Comparison of ENCODE assay signal across 10 cellular contexts in genomic region chr5:125043781-125044391, GRCh38.
DNase-seq lines count a peak whose midpoint lies in the region; ATAC-seq and TF ChIP-seq lines count a peak whose summit lies in the region.
"Had no signal": no experiment of that assay in that cellular context is flagged by ENCODE, and none has a peak within 500 bp of the region (broad histone marks: within the 10 kb centered on the region; RNA-seq: fewer than 3 reads in every experiment).

No MANE protein-coding gene starts in this region.

- TF ChIP-seq CTCF in HEK293 (tag by site-specific recombination; IDR thresholded peaks at IDR 0.05) (no peak), Panc1 (IDR thresholded peaks at IDR 0.05) (no peak), gastroesophageal sphincter (IDR thresholded peaks at IDR 0.05) (no peak)

- no peak for TF ChIP-seq EP300 in gastroesophageal sphincter (IDR thresholded peaks at IDR 0.05)

- no peak for TF ChIP-seq POLR2A in gastroesophageal sphincter (IDR thresholded peaks at IDR 0.05)

- no TSS peak for BruUV-seq in Panc1 (replicated peaks; lab: Mats Ljungman, UMichigan)

- ATAC-seq in Panc1 (peak; percentile 85), gastroesophageal sphincter (peak; percentile 57), sciatic nerve (peak; percentile 52), GM18511 (IDR thresholded peaks at IDR 0.05; ENCODE audit: unreplicated experiment) (no peak), GM21526 (IDR thresholded peaks at IDR 0.05; ENCODE audit: low FRiP score, unreplicated experiment) (no peak)

- DNase-seq in Panc1 (ENCODE audit: low read depth, low spot score) (no peak), sciatic nerve (ENCODE audit: low spot score) (no peak), hepatic stellate cell (ENCODE audit: low spot score) (no peak)
- no peak for DNase-seq in stimulated activated naive CD4-positive, alpha-beta T cell treated with Interleukin-2 at 50 U/mL for 16 hours (lab: John Stamatoyannopoulos, UW)
- DNase-seq: colonic mucosa; stimulated activated CD4-positive, alpha-beta T cell treated with anti-CD3 and anti-CD28 coated beads, Interleukin-2, amount 100 ng/mL, for 48 hours had no signal

- in situ Hi-C loops in Panc1 (cut with HindIII; ENCODE audit: low pct_unique_long_range_greater_than_20kb, low sequenced_read_pairs) = no loop called here

- H3K36me3 ChIP-seq in HEK293 (ENCODE audit: control insufficient read depth in 2 of 2, insufficient read depth in 1 of 2, low read length in 2 of 2) (no peaks in the 10 kb centered on the region), Panc1 (ENCODE audit: control insufficient read depth, insufficient read depth, low read length) (no peaks in the 10 kb centered on the region), gastroesophageal sphincter (no peaks in the 10 kb centered on the region)
- H3K36me3 ChIP-seq: colonic mucosa had no signal

- intact Hi-C loops in Panc1 (cut with micrococcal nuclease; ENCODE audit: unreplicated experiment) = no loop called here
- intact Hi-C loops in sciatic nerve (cut with DNase I) = no loop called here

- H3K4me1 ChIP-seq in HEK293 (ENCODE audit: control insufficient read depth, insufficient read depth, low read length) = peaks cover 34% of the 10 kb centered on the region
- H3K4me1 ChIP-seq in Panc1 (ENCODE audit: control insufficient read depth, insufficient read depth, low read length) = peaks cover 28% of the 10 kb centered on the region
- peaks cover 11 to 34% (median 18%) of the 10 kb centered on the region in 3 donors for H3K4me1 ChIP-seq in gastroesophageal sphincter
- H3K4me1 ChIP-seq: colonic mucosa had no signal

- H3K27me3 ChIP-seq in Panc1 (ENCODE audit: control insufficient read depth, insufficient read depth, low read length) = no peaks in the 10 kb centered on the region
- H3K27me3 ChIP-seq in gastroesophageal sphincter = no peaks in the 10 kb centered on the region
- H3K27me3 ChIP-seq: colonic mucosa had no signal

- POLR2A ChIA-PET in HEK293 (lab: Yijun Ruan, JAX) (interaction anchor here (1.2 to 1.4 kb wide), 2 partner anchors 21 to 441 kb away, joined by 3 read pairs; no protein-coding TSS in a partner anchor), Panc1 (lab: Charles Lee) (interaction anchor here (0.7 kb wide), 1 partner anchor 91 kb away, joined by 4 read pairs; no protein-coding TSS in a partner anchor)

- H3K9me3 ChIP-seq in HEK293 (ENCODE audit: control insufficient read depth, insufficient read depth, low read depth, low read length) (no peaks in the 10 kb centered on the region), Panc1 (ENCODE audit: control insufficient read depth, insufficient read depth, low read depth, low read length) (no peaks in the 10 kb centered on the region), gastroesophageal sphincter (no peaks in the 10 kb centered on the region)
- H3K9me3 ChIP-seq: colonic mucosa had no signal

- WGBS in gastroesophageal sphincter (ENCODE audit: low coverage in 1 of 2), 2 donors = 25% methylated on average over 7 to 8 of the region's 8 CpGs

- H3K4me3 ChIP-seq in HEK293 (ENCODE audit: low read depth, low read length) (no peak overlapping the region), Panc1 (ENCODE audit: low read depth in 2 of 2, low read length in 2 of 2) (no peak overlapping the region), gastroesophageal sphincter (no peak overlapping the region)
- H3K4me3 ChIP-seq: colonic mucosa had no signal

- CTCF ChIA-PET in HEK293 (lab: Yijun Ruan, JAX) = interaction anchor here (0.5 kb wide), 1 partner anchor 601 kb away, joined by 3 read pairs; no protein-coding TSS in a partner anchor
- CTCF ChIA-PET in Panc1 (lab: Charles Lee) = interaction anchor here (0.6 kb wide), 1 partner anchor 295 kb away, joined by 11 read pairs; no protein-coding TSS in a partner anchor

- H3K27ac ChIP-seq in HEK293 (ENCODE audit: extremely low read depth, low read depth, low read length) (peak overlapping the region; percentile 32), Panc1 (ENCODE audit: low read length) (peak overlapping the region; percentile 82), gastroesophageal sphincter (peak overlapping the region in 3 of 4 donors; percentile 27 to 64 (median 54))
- H3K27ac ChIP-seq: colonic mucosa had no signal

TF ChIP-seq in HEK293, 187 proteins besides CTCF, POLR2A, EP300 and RAD21 (continues in another document):
- TF ChIP-seq INSM2 (tag by site-specific recombination; IDR thresholded peaks at IDR 0.05) = no peak
- TF ChIP-seq ZNF704 (tag by site-specific recombination; IDR thresholded peaks at IDR 0.05) = no peak
- no peak for TF ChIP-seq ZNF132 (tag by site-specific recombination; IDR thresholded peaks at IDR 0.05; ENCODE audit: borderline replicate concordance)
- no peak for TF ChIP-seq ZNF610 (tag by site-specific recombination; IDR thresholded peaks at IDR 0.05; ENCODE audit: borderline replicate concordance)
- TF ChIP-seq ZNF555 (tag by site-specific recombination; conservative IDR thresholded peaks at IDR 0.05) = no peak
- no peak for TF ChIP-seq PATZ1 (tag by site-specific recombination; IDR thresholded peaks at IDR 0.05)
- TF ChIP-seq KLF7 (tag by site-specific recombination; IDR thresholded peaks at IDR 0.05; ENCODE audit: borderline replicate concordance) = no peak
- TF ChIP-seq ZNF518A (tag by site-specific recombination; conservative IDR thresholded peaks at IDR 0.05; ENCODE audit: low read depth) = no peak
- TF ChIP-seq ZNF341 (tag by site-specific recombination; IDR thresholded peaks at IDR 0.05; ENCODE audit: low read depth) = no peak

Comparison
In these comparisons a context has a peak if more than half of its experiments do, and no peak if none do; other contexts are left out.
1. H3K27ac ChIP-seq: peak in every context shown above with its lines; median percentile 82 in Panc1; 54 in gastroesophageal sphincter; 32 in HEK293.
2. ATAC-seq: peak in Panc1 (single experiment), gastroesophageal sphincter (single experiment) and sciatic nerve (single experiment); none in GM18511 (single experiment) and GM21526 (single experiment).